38 cellular contexts compared by ENCODE assay signal in genomic region chr18:64142904-64143303, GRCh38. TPM values are rescaled to one million over a fixed set of nuclear protein-coding genes. Genes with fewer than 3 reads are reported as not detected.
"Had no signal": no experiment of that assay in that cellular context is flagged by ENCODE, and none has a peak within 500 bp of the region (broad histone marks: within the 10 kb centered on the region; RNA-seq: fewer than 3 reads in every experiment).

No MANE protein-coding gene starts in this region.

- H3K4me3 ChIP-seq: MG63 had no signal

- H3K36me3 ChIP-seq: MG63 had no signal

- H3K9me3 ChIP-seq: MG63 had no signal

- DNase-seq: Karpas-422, Kasumi-1, MG63, MM.1S, MV-4-11, NCI-H1048, NCI-H1092, NCI-H1092 treated with DMSO at 0.1 percent for 48 hours, NCI-H1105, NCI-H1105 treated with DMSO at 0.1 percent for 48 hours, NCI-H1417, NCI-H1417 treated with DMSO at 0.1 percent for 48 hours, NCI-H1436, NCI-H1436 treated with DMSO at 0.1 percent for 48 hours, NCI-H146, NCI-H1694, NCI-H1694 treated with DMSO at 0.1 percent for 48 hours, NCI-H187, NCI-H187 treated with DMSO at 0.1 percent for 48 hours, NCI-H1930, NCI-H2029, NCI-H2029 treated with DMSO at 0.1 percent for 48 hours, NCI-H2081, NCI-H2081 treated with DMSO at 0.1 percent for 48 hours, NCI-H2107, NCI-H2171, NCI-H2171 treated with DMSO at 0.1 percent for 48 hours, NCI-H2227 treated with DMSO at 0.1 percent for 48 hours, NCI-H226, NCI-H345, NCI-H446, NCI-H446 treated with DMSO at 0.1 percent for 48 hours, NCI-H510A had no signal

- H3K9ac ChIP-seq: KMS-11 had no signal

- H3K27me3 ChIP-seq: MG63 had no signal

- H3K27ac ChIP-seq: KMS-11 had no signal

- H3K4me2 ChIP-seq: KMS-11 had no signal

RNA-seq across cellular contexts. Expression of gene LINC00305, which starts 6.0 kb away (rescaled TPM):
- total RNA-seq: LHCN-M2, M059J, MCF 10A, NCI-H460 had no signal
